2 cellular contexts compared by ENCODE assay signal in the genomic region with DNA sequence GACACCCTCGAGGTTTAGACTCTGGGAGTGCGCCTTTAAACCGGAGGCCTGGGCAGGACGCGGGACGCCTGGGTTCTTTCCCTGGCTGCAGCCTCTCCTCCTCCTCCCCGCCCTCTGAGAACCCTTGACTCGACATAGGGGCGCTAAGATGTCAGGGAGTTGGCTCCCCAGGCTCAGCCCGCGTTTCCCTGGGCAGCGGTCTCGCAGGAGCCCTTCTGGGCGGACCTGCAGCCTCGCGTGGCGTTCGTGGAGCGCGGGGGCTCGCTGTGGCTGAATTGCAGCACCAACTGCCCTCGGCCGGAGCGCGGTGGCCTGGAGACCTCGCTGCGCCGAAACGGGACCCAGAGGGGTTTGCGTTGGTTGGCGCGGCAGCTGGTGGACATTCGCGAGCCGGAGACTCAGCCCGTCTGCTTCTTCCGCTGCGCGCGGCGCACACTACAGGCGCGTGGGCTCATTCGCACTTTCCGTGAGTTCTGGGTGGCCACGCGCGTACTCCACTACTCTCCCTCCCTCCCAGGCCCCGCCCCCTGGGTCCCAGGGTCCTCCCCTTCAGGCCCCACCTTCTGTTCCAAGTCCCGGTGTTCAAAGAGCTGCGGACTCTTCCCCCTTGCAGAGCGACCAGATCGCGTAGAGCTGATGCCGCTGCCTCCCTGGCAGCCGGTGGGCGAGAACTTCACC.
TF ChIP-seq lines count a peak whose summit lies in the region.

No MANE protein-coding gene starts in this region.

TF ChIP-seq in Ishikawa, 13 proteins besides CTCF, POLR2A, EP300 and RAD21:
- TF ChIP-seq CREB1 (IDR thresholded peaks at IDR 0.05; ENCODE audit: low read depth) (no peak), TEAD4 (IDR thresholded peaks at IDR 0.05) (no peak), YY1 (IDR thresholded peaks at IDR 0.05; ENCODE audit: low read depth) (no peak), TAF1 (IDR thresholded peaks at IDR 0.05; ENCODE audit: low read depth) (0 out of 2 replicates have a peak, but pooled peaks have one; percentile 27), ZBTB7A (IDR thresholded peaks at IDR 0.05; ENCODE audit: low read depth) (peak; percentile 67), CEBPB (IDR thresholded peaks at IDR 0.05) (no peak)
- TF ChIP-seq, protein P1, sequence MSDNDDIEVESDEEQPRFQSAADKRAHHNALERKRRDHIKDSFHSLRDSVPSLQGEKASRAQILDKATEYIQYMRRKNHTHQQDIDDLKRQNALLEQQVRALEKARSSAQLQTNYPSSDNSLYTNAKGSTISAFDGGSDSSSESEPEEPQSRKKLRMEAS (IDR thresholded peaks at IDR 0.05): no peak; the same call in none of the 2 replicates
- TF ChIP-seq, protein P2, sequence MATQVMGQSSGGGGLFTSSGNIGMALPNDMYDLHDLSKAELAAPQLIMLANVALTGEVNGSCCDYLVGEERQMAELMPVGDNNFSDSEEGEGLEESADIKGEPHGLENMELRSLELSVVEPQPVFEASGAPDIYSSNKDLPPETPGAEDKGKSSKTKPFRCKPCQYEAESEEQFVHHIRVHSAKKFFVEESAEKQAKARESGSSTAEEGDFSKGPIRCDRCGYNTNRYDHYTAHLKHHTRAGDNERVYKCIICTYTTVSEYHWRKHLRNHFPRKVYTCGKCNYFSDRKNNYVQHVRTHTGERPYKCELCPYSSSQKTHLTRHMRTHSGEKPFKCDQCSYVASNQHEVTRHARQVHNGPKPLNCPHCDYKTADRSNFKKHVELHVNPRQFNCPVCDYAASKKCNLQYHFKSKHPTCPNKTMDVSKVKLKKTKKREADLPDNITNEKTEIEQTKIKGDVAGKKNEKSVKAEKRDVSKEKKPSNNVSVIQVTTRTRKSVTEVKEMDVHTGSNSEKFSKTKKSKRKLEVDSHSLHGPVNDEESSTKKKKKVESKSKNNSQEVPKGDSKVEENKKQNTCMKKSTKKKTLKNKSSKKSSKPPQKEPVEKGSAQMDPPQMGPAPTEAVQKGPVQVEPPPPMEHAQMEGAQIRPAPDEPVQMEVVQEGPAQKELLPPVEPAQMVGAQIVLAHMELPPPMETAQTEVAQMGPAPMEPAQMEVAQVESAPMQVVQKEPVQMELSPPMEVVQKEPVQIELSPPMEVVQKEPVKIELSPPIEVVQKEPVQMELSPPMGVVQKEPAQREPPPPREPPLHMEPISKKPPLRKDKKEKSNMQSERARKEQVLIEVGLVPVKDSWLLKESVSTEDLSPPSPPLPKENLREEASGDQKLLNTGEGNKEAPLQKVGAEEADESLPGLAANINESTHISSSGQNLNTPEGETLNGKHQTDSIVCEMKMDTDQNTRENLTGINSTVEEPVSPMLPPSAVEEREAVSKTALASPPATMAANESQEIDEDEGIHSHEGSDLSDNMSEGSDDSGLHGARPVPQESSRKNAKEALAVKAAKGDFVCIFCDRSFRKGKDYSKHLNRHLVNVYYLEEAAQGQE (IDR thresholded peaks at IDR 0.05; ENCODE audit: low read depth): no peak
- TF ChIP-seq, protein P3, sequence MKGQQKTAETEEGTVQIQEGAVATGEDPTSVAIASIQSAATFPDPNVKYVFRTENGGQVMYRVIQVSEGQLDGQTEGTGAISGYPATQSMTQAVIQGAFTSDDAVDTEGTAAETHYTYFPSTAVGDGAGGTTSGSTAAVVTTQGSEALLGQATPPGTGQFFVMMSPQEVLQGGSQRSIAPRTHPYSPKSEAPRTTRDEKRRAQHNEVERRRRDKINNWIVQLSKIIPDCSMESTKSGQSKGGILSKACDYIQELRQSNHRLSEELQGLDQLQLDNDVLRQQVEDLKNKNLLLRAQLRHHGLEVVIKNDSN (IDR thresholded peaks at IDR 0.05): no peak
TF ChIP-seq in Ishikawa: peak in this region for 2.

TF ChIP-seq in endothelial cell of umbilical vein, 7 proteins besides CTCF, POLR2A, EP300 and RAD21:
- TF ChIP-seq FOS (IDR thresholded peaks at IDR 0.05; ENCODE audit: borderline replicate concordance, insufficient read depth, low read length) (no peak), EZH2 (IDR thresholded peaks at IDR 0.05; ENCODE audit: borderline replicate concordance, low read depth, low read length, severe bottlenecking) (peak; percentile 14)
